In the genomic region with DNA sequence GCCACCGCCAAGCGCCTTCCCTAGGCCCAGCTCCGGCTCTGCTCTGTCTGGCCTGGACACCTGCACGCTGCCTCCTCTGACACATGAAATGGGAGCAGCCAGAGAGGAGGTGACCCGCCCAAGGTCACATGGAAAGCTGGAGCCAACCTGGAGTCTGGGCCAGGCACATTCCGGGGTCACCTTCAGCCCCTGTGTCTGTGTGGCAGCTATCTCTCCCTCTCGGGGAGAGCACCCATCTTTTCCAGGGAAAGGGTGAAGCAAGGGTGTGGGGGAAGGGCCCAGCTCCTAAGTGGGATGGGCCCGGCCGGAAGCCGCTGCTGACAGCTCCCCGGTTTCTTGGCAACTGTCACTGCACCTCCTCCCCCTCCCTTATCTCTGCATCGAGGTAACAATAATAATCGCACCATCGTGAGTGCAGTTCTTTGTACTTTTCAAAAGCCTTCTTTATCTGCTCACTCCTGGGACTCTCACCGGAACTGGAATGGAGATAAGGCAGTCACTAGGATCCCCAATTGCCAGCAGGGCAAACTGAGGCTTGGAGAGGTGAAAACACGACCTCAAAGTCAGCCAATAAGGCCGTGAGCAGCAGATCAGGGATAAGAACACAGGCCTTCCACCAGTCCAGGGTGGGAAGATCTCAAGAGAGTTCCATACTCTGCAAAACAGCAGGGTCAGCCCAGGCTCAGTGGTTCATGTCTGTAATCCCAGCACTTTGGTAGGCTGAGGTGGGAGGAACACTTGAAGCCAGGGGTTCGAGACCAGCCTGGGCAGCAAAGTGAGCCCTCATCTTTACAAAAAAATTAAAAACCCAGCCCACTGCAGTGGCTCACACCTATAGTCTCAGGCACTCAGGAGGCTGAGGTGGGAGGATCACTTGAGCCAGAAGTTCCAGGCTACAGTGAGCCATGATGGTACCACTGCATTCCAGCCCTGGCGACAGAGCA, we compare ENCODE assay signal across 2 cellular contexts.
TF ChIP-seq lines count a peak whose summit lies in the region.

No MANE protein-coding gene starts in this region.

TF ChIP-seq in SK-N-SH, 30 proteins besides CTCF, POLR2A, EP300 and RAD21 (continued from another document):
- TF ChIP-seq YY1 (IDR thresholded peaks at IDR 0.05; ENCODE audit: low read depth) (no peak), RCOR1 (IDR thresholded peaks at IDR 0.05; ENCODE audit: low read length) (peak; percentile 65; the same call in 1 of the 2 replicates), NRF1 (IDR thresholded peaks at IDR 0.05; ENCODE audit: low read depth, low read length) (no peak)
- TF ChIP-seq, protein P1, sequence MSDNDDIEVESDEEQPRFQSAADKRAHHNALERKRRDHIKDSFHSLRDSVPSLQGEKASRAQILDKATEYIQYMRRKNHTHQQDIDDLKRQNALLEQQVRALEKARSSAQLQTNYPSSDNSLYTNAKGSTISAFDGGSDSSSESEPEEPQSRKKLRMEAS (IDR thresholded peaks at IDR 0.05; ENCODE audit: low read depth): no peak

TF ChIP-seq in SK-N-SH treated with all-trans-retinoic acid at 6 μM for 48 hours, 23 proteins besides CTCF, POLR2A, EP300 and RAD21 (continued from another document):
- TF ChIP-seq TSHZ2 (CRISPR knock-in tag; IDR thresholded peaks at IDR 0.05) (no peak), CSDC2 (CRISPR knock-in tag; IDR thresholded peaks at IDR 0.05) (no peak), RARB (CRISPR knock-in tag; IDR thresholded peaks at IDR 0.05) (no peak), PATZ1 (CRISPR knock-in tag; IDR thresholded peaks at IDR 0.05; ENCODE audit: borderline replicate concordance) (no peak), PPARA (CRISPR knock-in tag; IDR thresholded peaks at IDR 0.05; ENCODE audit: borderline replicate concordance) (no peak), TCF4 (CRISPR knock-in tag; IDR thresholded peaks at IDR 0.05; ENCODE audit: borderline replicate concordance) (no peak), TOX (CRISPR knock-in tag; IDR thresholded peaks at IDR 0.05; ENCODE audit: borderline replicate concordance) (no peak), SNAI2 (CRISPR knock-in tag; IDR thresholded peaks at IDR 0.05) (no peak)
